In genomic region chr22:38735126-38735464, GRCh38 we compare ENCODE assay signal across 13 cellular contexts. TPM values are rescaled to one million over a fixed set of nuclear protein-coding genes. Genes with fewer than 3 reads are reported as not detected.
DNase-seq lines count a peak whose midpoint lies in the region; ATAC-seq, FAIRE-seq and TF ChIP-seq lines count a peak whose summit lies in the region.
"Had no signal": no experiment of that assay in that cellular context is flagged by ENCODE, and none has a peak within 500 bp of the region (broad histone marks: within the 10 kb centered on the region; RNA-seq: fewer than 3 reads in every experiment).

No MANE protein-coding gene starts in this region.

- H3K4me1 Mint-ChIP-seq in activated naive CD8-positive, alpha-beta T cell treated with anti-CD3 and anti-CD28 coated beads for 36 hours: peaks cover 53% of the 10 kb centered on the region
- peaks cover 25 to 71% (median 57%) of the 10 kb centered on the region in 7 donors for H3K4me1 Mint-ChIP-seq in naive thymus-derived CD4-positive, alpha-beta T cell

- H3K36me3 ChIP-seq in naive thymus-derived CD4-positive, alpha-beta T cell (ENCODE audit: control insufficient read depth in 2 of 3, insufficient read depth in 3 of 3, low read length in 3 of 3): peaks cover 45 to 87% (median 50%) of the 10 kb centered on the region in 3 experiments
- H3K36me3 ChIP-seq in transverse colon: peaks cover 0 to 44% (median 25%) of the 10 kb centered on the region in 4 donors

- H3K27me3 Mint-ChIP-seq in activated naive CD8-positive, alpha-beta T cell treated with anti-CD3 and anti-CD28 coated beads for 36 hours: no peaks in the 10 kb centered on the region
- no peaks in the 10 kb centered on the region for H3K27me3 Mint-ChIP-seq in naive thymus-derived CD4-positive, alpha-beta T cell

- H3K4me3 Mint-ChIP-seq in activated naive CD8-positive, alpha-beta T cell treated with anti-CD3 and anti-CD28 coated beads for 36 hours: no peak overlapping the region
- peak overlapping the region in 1 of 10 donors; percentile 32 for H3K4me3 Mint-ChIP-seq in naive thymus-derived CD4-positive, alpha-beta T cell

- peaks cover 20% of the 10 kb centered on the region for H3K36me3 Mint-ChIP-seq in activated naive CD8-positive, alpha-beta T cell treated with anti-CD3 and anti-CD28 coated beads for 36 hours
- peaks cover 0 to 41% (median 24%) of the 10 kb centered on the region in 5 donors for H3K36me3 Mint-ChIP-seq in naive thymus-derived CD4-positive, alpha-beta T cell

- H3K27me3 ChIP-seq in naive thymus-derived CD4-positive, alpha-beta T cell (ENCODE audit: control insufficient read depth in 2 of 2, insufficient read depth in 2 of 2, low read length in 2 of 2): no peaks in the 10 kb centered on the region
- no peaks in the 10 kb centered on the region for H3K27me3 ChIP-seq in transverse colon
- H3K27me3 ChIP-seq: BE2C had no signal

- peak overlapping the region; percentile 49 for H3K27ac ChIP-seq in naive thymus-derived CD4-positive, alpha-beta T cell (ENCODE audit: low read depth, low read length)
- peak overlapping the region in 3 of 4 donors; percentile 64 to 80 (median 72) for H3K27ac ChIP-seq in transverse colon

- POLR2A ChIA-PET in naive thymus-derived CD4-positive, alpha-beta T cell (lab: Charles Lee): interaction anchor here (0.5 to 31.4 kb wide), 9 partner anchors 11 to 1967 kb away, joined by 3 to 1007 read pairs (median 5); partner anchors contain the start of genes GTPBP1, NPTXR and SUN2

- no peak for FAIRE-seq in GM19239 (lab: Jason Lieb, UNC)
- FAIRE-seq: H54 had no signal

- ATAC-seq in left cardiac atrium (no peak), left ventricle myocardium superior (no peak), HG03520 (IDR thresholded peaks at IDR 0.05; ENCODE audit: unreplicated experiment) (no peak)
- no peak for ATAC-seq in naive thymus-derived CD4-positive, alpha-beta T cell

- peak overlapping the region; percentile 72 for H3K27ac Mint-ChIP-seq in activated naive CD8-positive, alpha-beta T cell treated with anti-CD3 and anti-CD28 coated beads for 36 hours
- peak overlapping the region in 8 of 9 donors; percentile 76 to 91 (median 86) for H3K27ac Mint-ChIP-seq in naive thymus-derived CD4-positive, alpha-beta T cell

- CTCF ChIA-PET in naive thymus-derived CD4-positive, alpha-beta T cell (lab: Charles Lee): interaction anchor here (0.6 to 3.2 kb wide), 10 partner anchors 8 to 34 kb away, joined by 3 to 21 read pairs (median 4); no protein-coding TSS in a partner anchor

- H3K4me3 ChIP-seq in naive thymus-derived CD4-positive, alpha-beta T cell (ENCODE audit: low read length): no peak overlapping the region
- H3K4me3 ChIP-seq in transverse colon: no peak overlapping the region

- H3K4me1 ChIP-seq in naive thymus-derived CD4-positive, alpha-beta T cell (ENCODE audit: control insufficient read depth in 2 of 2, insufficient read depth in 2 of 2, low read length in 2 of 2): peaks cover 29 to 31% of the 10 kb centered on the region in 2 donors
- peaks cover 16 to 21% (median 20%) of the 10 kb centered on the region in 4 donors for H3K4me1 ChIP-seq in transverse colon

- in situ Hi-C loops in transverse colon (cut with MboI; ENCODE audit: low pct_ligation_motif_present in 1 of 4, low pct_unique_long_range_greater_than_20kb in 1 of 4, low sequenced_read_pairs in 3 of 4): no loop called here

- no peak for TF ChIP-seq POLR2A in transverse colon (IDR thresholded peaks at IDR 0.05)

- WGBS in transverse colon (ENCODE audit: low coverage in 1 of 2), 2 donors: 90% methylated on average over 7 of the region's 7 CpGs; no CpG with 5 or more reads in 1 of the 2 donors

- peak; percentile 17 for DNase-seq in left cardiac atrium
- no peak for DNase-seq in left ventricle myocardium superior
- DNase-seq in activated naive CD8-positive, alpha-beta T cell treated with anti-CD3 and anti-CD28 coated beads for 36 hours: no peak
- DNase-seq in naive thymus-derived CD4-positive, alpha-beta T cell: no peak
- DNase-seq in transverse colon: no peak
- DNase-seq in DMS 273 (lab: John Stamatoyannopoulos, UW; ENCODE audit: unreplicated experiment): no peak
- DNase-seq in GM19239 (ENCODE audit: insufficient read length, low spot score): no peak
- DNase-seq: BE2C, mesendoderm, NCI-H146, NCI-H82 had no signal

- no peaks in the 10 kb centered on the region for H3K9me3 ChIP-seq in naive thymus-derived CD4-positive, alpha-beta T cell (ENCODE audit: control insufficient read depth in 2 of 3, low read length in 3 of 3)
- H3K9me3 ChIP-seq in transverse colon: no peaks in the 10 kb centered on the region
- H3K9me3 ChIP-seq: BE2C had no signal

- H3K9me3 Mint-ChIP-seq in activated naive CD8-positive, alpha-beta T cell treated with anti-CD3 and anti-CD28 coated beads for 36 hours: no peaks in the 10 kb centered on the region
- H3K9me3 Mint-ChIP-seq in naive thymus-derived CD4-positive, alpha-beta T cell: peaks cover 0 to 5% (median 0%) of the 10 kb centered on the region in 11 donors

- TF ChIP-seq EP300 in transverse colon (IDR thresholded peaks at IDR 0.05; ENCODE audit: low read depth): no peak

- intact Hi-C loops in left cardiac atrium (cut with DNase I): no loop called here
- intact Hi-C loops in left ventricle myocardium superior (cut with micrococcal nuclease): no loop called here
- intact Hi-C loops in naive thymus-derived CD4-positive, alpha-beta T cell (cut with micrococcal nuclease): loop anchor here (2.0 kb wide), 2 partner anchors 16 to 108 kb away; no protein-coding TSS in a partner anchor
- intact Hi-C loops in transverse colon (cut with DNase I; ENCODE audit: low total_unique reads): no loop called here

- TF ChIP-seq CTCF in transverse colon (IDR thresholded peaks at IDR 0.05): no peak

RNA-seq across cellular contexts. Expression of gene SUN2, which starts 20.7 kb away (rescaled TPM):
- 100 to 1,000 TPM; 109 to 133 TPM for total RNA-seq in left cardiac atrium
- total RNA-seq in left ventricle myocardium superior: 109 TPM
- total RNA-seq in activated naive CD8-positive, alpha-beta T cell treated with anti-CD3 and anti-CD28 coated beads for 36 hours: 10 to 100 TPM; 72.3 to 74.2 TPM
- 100 to 1,000 TPM; 509 to 977 (median 558) TPM for total RNA-seq in naive thymus-derived CD4-positive, alpha-beta T cell
- 100 to 1,000 TPM; 397 to 696 TPM for polyA plus RNA-seq in naive thymus-derived CD4-positive, alpha-beta T cell
- total RNA-seq in transverse colon: 100 to 1,000 TPM; 168 to 523 (median 216) TPM

RNA-seq across cellular contexts. Expression of gene GTPBP1, which starts 29.4 kb away (rescaled TPM):
- total RNA-seq in left cardiac atrium (10 to 100 TPM; 25.1 to 33.5 TPM), left ventricle myocardium superior (36.5 TPM), transverse colon (10 to 100 TPM; 51.5 to 84.9 (median 77.6) TPM)
- 10 to 100 TPM; 82.4 TPM for total RNA-seq in activated naive CD8-positive, alpha-beta T cell treated with anti-CD3 and anti-CD28 coated beads for 36 hours
- 100 to 1,000 TPM in 2 of 5 experiments, 10 to 100 TPM in 3; 79.1 to 209 (median 91.9) TPM for total RNA-seq in naive thymus-derived CD4-positive, alpha-beta T cell
- polyA plus RNA-seq in naive thymus-derived CD4-positive, alpha-beta T cell: 10 to 100 TPM; 16.9 to 32.8 TPM

RNA-seq across cellular contexts. Expression of gene JOSD1, which starts 34.4 kb away (rescaled TPM):
- 10 to 100 TPM; 22.7 to 33.2 TPM for total RNA-seq in left cardiac atrium
- total RNA-seq in left ventricle myocardium superior: 17.8 TPM
- total RNA-seq in activated naive CD8-positive, alpha-beta T cell treated with anti-CD3 and anti-CD28 coated beads for 36 hours: 10 to 100 TPM; 79.4 to 83.7 TPM
- 100 to 1,000 TPM in 2 of 5 experiments, 10 to 100 TPM in 3; 60.6 to 175 (median 74.9) TPM for total RNA-seq in naive thymus-derived CD4-positive, alpha-beta T cell
- 1 to 10 TPM; 7.4 to 8.1 TPM for polyA plus RNA-seq in naive thymus-derived CD4-positive, alpha-beta T cell
- total RNA-seq in transverse colon: 100 to 1,000 TPM in 3 of 4 donors, 10 to 100 TPM in 1; 34.6 to 189 (median 138) TPM

RNA-seq across cellular contexts. Expression of gene TOMM22, which starts 53.3 kb away (rescaled TPM):
- total RNA-seq in left cardiac atrium: 10 to 100 TPM; 56.0 to 67.2 TPM
- total RNA-seq in left ventricle myocardium superior: 65.5 TPM
- 100 to 1,000 TPM; 193 to 211 TPM for total RNA-seq in activated naive CD8-positive, alpha-beta T cell treated with anti-CD3 and anti-CD28 coated beads for 36 hours
- total RNA-seq in naive thymus-derived CD4-positive, alpha-beta T cell: 10 to 100 TPM; 45.0 to 92.4 (median 50.6) TPM
- 10 to 100 TPM; 47.3 to 53.1 TPM for polyA plus RNA-seq in naive thymus-derived CD4-positive, alpha-beta T cell
- 10 to 100 TPM; 19.1 to 48.3 (median 32.9) TPM for total RNA-seq in transverse colon

RNA-seq across cellular contexts. Expression of gene DNAL4, which starts 58.8 kb away (rescaled TPM):
- 10 to 100 TPM in 1 of 2 donors, 1 to 10 TPM in 1; 8.8 to 10.8 TPM for total RNA-seq in left cardiac atrium
- 11.6 TPM for total RNA-seq in left ventricle myocardium superior
- total RNA-seq in activated naive CD8-positive, alpha-beta T cell treated with anti-CD3 and anti-CD28 coated beads for 36 hours: 1 to 10 TPM; 6.7 to 7.4 TPM
- 10 to 100 TPM in 2 of 5 experiments, 1 to 10 TPM in 3; 5.0 to 11.1 (median 8.9) TPM for total RNA-seq in naive thymus-derived CD4-positive, alpha-beta T cell
- polyA plus RNA-seq in naive thymus-derived CD4-positive, alpha-beta T cell: 10 to 100 TPM in 1 of 2 donors, 1 to 10 TPM in 1; 9.8 to 15.0 TPM
- 10 to 100 TPM; 13.8 to 39.0 (median 19.3) TPM for total RNA-seq in transverse colon

Comparison
In these comparisons a context has a peak if more than half of its experiments do, and no peak if none do; other contexts are left out.
1. intact Hi-C loops: an anchor here in naive thymus-derived CD4-positive, alpha-beta T cell (2.0 kb wide); none called in left cardiac atrium, left ventricle myocardium superior and transverse colon.